In the genomic region with DNA sequence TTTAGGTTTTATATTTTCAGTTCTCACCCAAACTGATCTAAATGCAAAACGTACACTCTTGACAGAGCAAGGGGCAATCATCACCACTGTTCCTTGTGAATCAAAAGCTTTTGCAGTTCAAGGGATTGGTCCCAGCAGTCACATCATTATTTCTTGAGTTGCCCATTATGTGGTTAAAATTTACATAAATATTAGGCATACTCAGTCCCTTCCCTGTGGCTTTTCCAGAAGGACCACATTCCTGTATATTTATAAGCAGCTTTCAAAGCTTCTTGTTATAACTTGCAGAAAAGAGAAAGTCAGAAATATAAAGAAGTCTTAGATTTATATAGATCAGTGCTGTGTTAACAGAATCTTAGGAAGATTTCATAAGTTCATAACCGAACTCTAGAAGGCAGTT, we compare ENCODE assay signal across 17 cellular contexts.
"Had no signal": no experiment of that assay in that cellular context is flagged by ENCODE, and none has a peak within 500 bp of the region (broad histone marks: within the 10 kb centered on the region; RNA-seq: fewer than 3 reads in every experiment).

No MANE protein-coding gene starts in this region.

- H3K4me3 ChIP-seq: dorsolateral prefrontal cortex, gastroesophageal sphincter, heart left ventricle, left ventricle myocardium inferior, right atrium auricular region, suprapubic skin, transverse colon, uterus had no signal

- DNase-seq: activated CD4-positive, alpha-beta memory T cell treated with anti-CD3 and anti-CD28 coated beads, Interleukin-2, amount 10 ng/mL, durations not matched to agents 7 days and 5 days; activated CD4-positive, alpha-beta T cell treated with anti-CD3 and anti-CD28 coated beads for 48 hours; activated CD4-positive, CD25-positive, alpha-beta regulatory T cell; activated CD8-positive, alpha-beta memory T cell treated with anti-CD3 and anti-CD28 coated beads, Interleukin-2, amount 10 ng/mL, durations not matched to agents 7 days and 5 days; caudate nucleus; dorsolateral prefrontal cortex; erythroblast; heart left ventricle; kidney glomerular epithelial cell; left ventricle myocardium inferior; stimulated activated naive CD8-positive, alpha-beta T cell treated with anti-CD3 and anti-CD28 coated beads, Interleukin-15, amount 100 ng/mL, for 72 hours; T1000; transverse colon; uterus had no signal

- H3K9me3 ChIP-seq: suprapubic skin, transverse colon had no signal

- ATAC-seq: activated CD8-positive, alpha-beta memory T cell treated with anti-CD3 and anti-CD28 coated beads, Interleukin-2, amount 10 ng/mL, durations not matched to agents 7 days and 5 days; gastroesophageal sphincter; heart left ventricle; stimulated activated naive CD8-positive, alpha-beta T cell treated with anti-CD3 and anti-CD28 coated beads, Interleukin-15, amount 100 ng/mL, for 72 hours had no signal

- H3K27ac ChIP-seq: dorsolateral prefrontal cortex, gastroesophageal sphincter, heart left ventricle, left ventricle myocardium inferior, right atrium auricular region, suprapubic skin, transverse colon, uterus had no signal

- H3K4me1 ChIP-seq: heart left ventricle, left ventricle myocardium inferior, right atrium auricular region, suprapubic skin, transverse colon, uterus had no signal

- H3K27me3 ChIP-seq: gastroesophageal sphincter, heart left ventricle, right atrium auricular region, suprapubic skin, transverse colon, uterus had no signal

- H3K36me3 ChIP-seq: gastroesophageal sphincter, heart left ventricle, left ventricle myocardium inferior, right atrium auricular region, suprapubic skin, transverse colon, uterus had no signal
